ENCODE assay signal across 12 cellular contexts in genomic region chr14:54685286-54685845, GRCh38.
DNase-seq lines count a peak whose midpoint lies in the region; ATAC-seq, FAIRE-seq and TF ChIP-seq lines count a peak whose summit lies in the region.
"Had no signal": no experiment of that assay in that cellular context is flagged by ENCODE, and none has a peak within 500 bp of the region (broad histone marks: within the 10 kb centered on the region; RNA-seq: fewer than 3 reads in every experiment).

No MANE protein-coding gene starts in this region.

- TF ChIP-seq EP300 in A549 (IDR thresholded peaks at IDR 0.05): no peak

- no peak overlapping the region for H3K27ac Mint-ChIP-seq in activated naive CD8-positive, alpha-beta T cell treated with anti-CD3 and anti-CD28 coated beads, Interleukin-2, amount 50 U/mL, for 24 hours

- no peak overlapping the region; the same call in 2 of the 3 replicates for H3K4me2 ChIP-seq in A549

- peaks cover 21% of the 10 kb centered on the region for H3K27me3 Mint-ChIP-seq in activated naive CD8-positive, alpha-beta T cell treated with anti-CD3 and anti-CD28 coated beads, Interleukin-2, amount 50 U/mL, for 24 hours

- TF ChIP-seq POLR2A in A549 (IDR thresholded peaks at IDR 0.05; ENCODE audit: low read length) (no peak), gastrocnemius medialis (IDR thresholded peaks at IDR 0.05) (no peak)

- H3K36me3 Mint-ChIP-seq in activated naive CD8-positive, alpha-beta T cell treated with anti-CD3 and anti-CD28 coated beads, Interleukin-2, amount 50 U/mL, for 24 hours (ENCODE audit: low read depth): no peaks in the 10 kb centered on the region

- H3K4me1 ChIP-seq in A549 (peaks cover 39% of the 10 kb centered on the region), gastrocnemius medialis (peaks cover 58 to 59% of the 10 kb centered on the region in 2 donors)
- no peaks in the 10 kb centered on the region for H3K4me1 ChIP-seq in effector memory CD4-positive, alpha-beta T cell (ENCODE audit: control insufficient read depth, insufficient read depth, low read length, poor library complexity, severe bottlenecking)

- no peaks in the 10 kb centered on the region for H3K9me3 Mint-ChIP-seq in activated naive CD8-positive, alpha-beta T cell treated with anti-CD3 and anti-CD28 coated beads, Interleukin-2, amount 50 U/mL, for 24 hours

- intact Hi-C loops in gastrocnemius medialis (cut with DNase I; ENCODE audit: low total_unique reads): no loop called here

- no peak for ATAC-seq in A549
- ATAC-seq in activated naive CD8-positive, alpha-beta T cell treated with anti-CD3 and anti-CD28 coated beads, Interleukin-2, amount 50 U/mL, for 24 hours: peak; percentile 2
- ATAC-seq in gastrocnemius medialis: no peak
- ATAC-seq: Panc1 had no signal

- H3K9me3 ChIP-seq in A549 (no peaks in the 10 kb centered on the region; the same call in 2 of the 3 replicates), gastrocnemius medialis (no peaks in the 10 kb centered on the region), MG63 (no peaks in the 10 kb centered on the region)
- no peaks in the 10 kb centered on the region for H3K9me3 ChIP-seq in effector memory CD4-positive, alpha-beta T cell (ENCODE audit: control insufficient read depth, low read length)
- H3K9me3 ChIP-seq: body of pancreas had no signal

- H3K27me3 ChIP-seq in gastrocnemius medialis: no peaks in the 10 kb centered on the region
- no peaks in the 10 kb centered on the region for H3K27me3 ChIP-seq in MG63
- no peaks in the 10 kb centered on the region for H3K27me3 ChIP-seq in effector memory CD4-positive, alpha-beta T cell (replicated peaks; ENCODE audit: control insufficient read depth, insufficient read depth, low read length, poor library complexity, severe bottlenecking)
- H3K27me3 ChIP-seq: body of pancreas had no signal

- H3K4me1 Mint-ChIP-seq in activated naive CD8-positive, alpha-beta T cell treated with anti-CD3 and anti-CD28 coated beads, Interleukin-2, amount 50 U/mL, for 24 hours: peaks cover 42% of the 10 kb centered on the region

- H3K27ac ChIP-seq in A549: peak overlapping the region; percentile 5 to 80; a peak in 4 of 6 replicates
- peak overlapping the region; percentile 75 for H3K27ac ChIP-seq in epithelial cell of prostate
- peak overlapping the region; percentile 86 to 99 (median 92) for H3K27ac ChIP-seq in gastrocnemius medialis
- no peak overlapping the region for H3K27ac ChIP-seq in effector memory CD4-positive, alpha-beta T cell (ENCODE audit: insufficient read depth, low read length, poor library complexity, severe bottlenecking)

- WGBS in A549 (ENCODE audit: missing lambda C conversion rate): 95% methylated on average over 4 of the region's 4 CpGs

- no peak for TF ChIP-seq CTCF in A549 (IDR thresholded peaks at IDR 0.05)
- TF ChIP-seq CTCF in gastrocnemius medialis (IDR thresholded peaks at IDR 0.05 in 4 of 5, conservative IDR thresholded peaks at IDR 0.05 in 1 of 5): no peak

- POLR2A ChIA-PET in A549 (lab: Yijun Ruan, JAX): interaction anchor here (1.1 kb wide), 1 partner anchor 119 kb away, joined by 9 read pairs; the partner anchor contains the start of gene SAMD4A

- H3K4me3 Mint-ChIP-seq in activated naive CD8-positive, alpha-beta T cell treated with anti-CD3 and anti-CD28 coated beads, Interleukin-2, amount 50 U/mL, for 24 hours: no peak overlapping the region

- DNase-seq in A549 (ENCODE audit: low read depth in 1 of 2, low spot score in 1 of 2): no peak
- DNase-seq in activated naive CD8-positive, alpha-beta T cell treated with anti-CD3 and anti-CD28 coated beads, Interleukin-2, amount 50 U/mL, for 24 hours: no peak
- DNase-seq in epithelial cell of prostate (ENCODE audit: low read depth, low spot score): no peak
- no peak for DNase-seq in gastrocnemius medialis
- DNase-seq in MG63: no peak
- no peak for DNase-seq in NCI-H2171 (lab: John Stamatoyannopoulos, UW)
- no peak for DNase-seq in GM19239 (ENCODE audit: insufficient read length, low spot score)
- no peak for DNase-seq in effector memory CD4-positive, alpha-beta T cell
- DNase-seq: body of pancreas; stimulated activated CD4-positive, alpha-beta T cell treated with anti-CD3 and anti-CD28 coated beads, Interleukin-4, amount 100 ng/mL, for 1 hour had no signal

- CTCF ChIA-PET in A549 (lab: Yijun Ruan, JAX): interaction anchor here (1.1 to 6.4 kb wide), 8 partner anchors 8 to 135 kb away, joined by 3 to 43 read pairs (median 4); partner anchors contain the start of gene SAMD4A

- TF ChIP-seq RAD21 in A549 (conservative IDR thresholded peaks at IDR 0.05 in 1 of 2, IDR thresholded peaks at IDR 0.05 in 1 of 2): no peak

- FAIRE-seq in A549 (lab: Jason Lieb, UNC) (no peak), GM19239 (lab: Jason Lieb, UNC) (no peak)
- FAIRE-seq: keratinocyte had no signal

- H3K36me3 ChIP-seq in gastrocnemius medialis: no peaks in the 10 kb centered on the region
- no peaks in the 10 kb centered on the region for H3K36me3 ChIP-seq in MG63
- H3K36me3 ChIP-seq in effector memory CD4-positive, alpha-beta T cell (ENCODE audit: control insufficient read depth, insufficient read depth, low read length): no peaks in the 10 kb centered on the region

- in situ Hi-C loops in gastrocnemius medialis (cut with MboI; ENCODE audit: low sequenced_read_pairs in 4 of 4): loop anchor here in 2 of 4 donors (5.0 to 10.0 kb wide), 2 partner anchors 87 to 111 kb away; no protein-coding TSS in a partner anchor

- no peak overlapping the region for H3K4me3 ChIP-seq in A549
- H3K4me3 ChIP-seq in gastrocnemius medialis: no peak overlapping the region
- no peak overlapping the region for H3K4me3 ChIP-seq in MG63
- H3K4me3 ChIP-seq in effector memory CD4-positive, alpha-beta T cell (ENCODE audit: insufficient read depth, low read depth, low read length, poor library complexity, severe bottlenecking): no peak overlapping the region
- H3K4me3 ChIP-seq: body of pancreas had no signal

TF ChIP-seq in A549, 52 proteins besides CTCF, POLR2A, EP300 and RAD21:
- TF ChIP-seq HOXA7 (CRISPR knock-in tag; IDR thresholded peaks at IDR 0.05) (no peak), REST (IDR thresholded peaks at IDR 0.05) (no peak), ESRRA (IDR thresholded peaks at IDR 0.05; ENCODE audit: borderline replicate concordance, low read length) (no peak), HMGXB4 (CRISPR knock-in tag; IDR thresholded peaks at IDR 0.05; ENCODE audit: borderline replicate concordance) (no peak), ZNF302 (CRISPR knock-in tag; IDR thresholded peaks at IDR 0.05) (no peak), ZSCAN20 (CRISPR knock-in tag; IDR thresholded peaks at IDR 0.05) (no peak), E2F6 (IDR thresholded peaks at IDR 0.05; ENCODE audit: borderline replicate concordance, low read depth) (no peak)
